In genomic region chr5:136383882-136384281, GRCh38 we compare ENCODE assay signal across 5 cellular contexts. TPM values are rescaled to one million over a fixed set of nuclear protein-coding genes. Genes with fewer than 3 reads are reported as not detected.
"Had no signal": no experiment of that assay in that cellular context is flagged by ENCODE, and none has a peak within 500 bp of the region (broad histone marks: within the 10 kb centered on the region; RNA-seq: fewer than 3 reads in every experiment).

No MANE protein-coding gene starts in this region.

RNA-seq across cellular contexts. Expression of gene TRPC7, which starts 18.5 kb away (rescaled TPM):
- total RNA-seq: H1, H9, HepG2, HFFc6, HT1080 had no signal
